8 cellular contexts compared by ENCODE assay signal in genomic region chr20:16573011-16573965, GRCh38. TPM values are rescaled to one million over a fixed set of nuclear protein-coding genes. Genes with fewer than 3 reads are reported as not detected.
DNase-seq lines count a peak whose midpoint lies in the region; ATAC-seq and TF ChIP-seq lines count a peak whose summit lies in the region.

TSS of gene KIF16B (minus strand) at chr20:16573448. CDS start at chr20:16573275, 173 bp downstream.

- peak within 1 kb of the TSS; percentile 99 for H3K4me2 ChIP-seq in OCI-LY1 (ENCODE audit: low read length)

- H3K9me2 ChIP-seq in OCI-LY1 (ENCODE audit: low read depth, low read length): no peaks in the 10 kb centered on the region

- DNase-seq in Caki2 (ENCODE audit: low read depth) (peak; percentile 95), HUDEP-2 (lab: John Stamatoyannopoulos, UW; ENCODE audit: unreplicated experiment in 76 of 76) (peak in 75 of 76 experiments; percentile 18 to 94 (median 78)), activated T-cell treated with anti-CD3 and anti-CD28 coated beads for 4 hours (peak; percentile 78), epithelial cell of esophagus (ENCODE audit: low read depth) (peak; percentile 95)
- DNase-seq in stimulated activated CD8-positive, alpha-beta memory T cell treated with anti-CD3 and anti-CD28 coated beads, Interleukin-4, amount 100 ng/mL, for 24 hours (ENCODE audit: low read depth): peak; percentile 81

- peak within 1 kb of the TSS; percentile 78 for H3K4me3 ChIP-seq in OCI-LY1 (ENCODE audit: low read depth, low read length, poor library complexity, severe bottlenecking)
- H3K4me3 ChIP-seq in epithelial cell of esophagus (ENCODE audit: low read length): peak within 1 kb of the TSS; percentile 84
- peak within 1 kb of the TSS; percentile 77 to 85 for H3K4me3 ChIP-seq in mucosa of rectum (ENCODE audit: low read length in 2 of 2)

- in situ Hi-C loops in Caki2 (cut with HindIII; ENCODE audit: low pct_unique_long_range_greater_than_20kb, low sequenced_read_pairs): no loop called here

- H4K20me1 ChIP-seq in OCI-LY1 (ENCODE audit: insufficient read depth, low read length): no peaks in the 10 kb centered on the region

- H3K4me1 ChIP-seq in OCI-LY1 (ENCODE audit: insufficient read depth, low read length, severe bottlenecking): peaks cover 30% of the 10 kb centered on the region
- H3K4me1 ChIP-seq in mucosa of rectum (ENCODE audit: control insufficient read depth in 2 of 2, insufficient read depth in 2 of 2, low read length in 2 of 2): peaks cover 20 to 28% of the 10 kb centered on the region in 2 donors

- no peaks in the 10 kb centered on the region for H3K79me2 ChIP-seq in OCI-LY1 (ENCODE audit: insufficient read depth, low read length)

- H3K27me3 ChIP-seq in OCI-LY1 (ENCODE audit: insufficient read depth, low read length): no peaks in the 10 kb centered on the region
- no peaks in the 10 kb centered on the region for H3K27me3 ChIP-seq in mucosa of rectum (ENCODE audit: control insufficient read depth in 2 of 2, insufficient read depth in 2 of 2, low read length in 2 of 2)

- H3K36me3 ChIP-seq in OCI-LY1 (ENCODE audit: insufficient read depth, low read length) (no peaks in the 10 kb centered on the region), mucosa of rectum (ENCODE audit: control insufficient read depth in 2 of 2, insufficient read depth in 2 of 2, low read length in 2 of 2) (peaks cover 0 to 2% of the 10 kb centered on the region in 2 donors)

- H3K27ac ChIP-seq in OCI-LY1 (ENCODE audit: low read depth, low read length, poor library complexity, severe bottlenecking) (peak within 1 kb of the TSS; percentile 85), mucosa of rectum (ENCODE audit: low read depth in 2 of 2, low read length in 2 of 2) (peak within 1 kb of the TSS; percentile 80 to 85)

- H3K9me3 ChIP-seq in OCI-LY1 (ENCODE audit: low read length) (no peaks in the 10 kb centered on the region), mucosa of rectum (ENCODE audit: control insufficient read depth in 2 of 2, low read length in 2 of 2) (no peaks in the 10 kb centered on the region)

- H3F3A ChIP-seq in OCI-LY1 (ENCODE audit: insufficient read depth, low read length): no peaks in the 10 kb centered on the region

- ATAC-seq in GM21390 (IDR thresholded peaks at IDR 0.05; ENCODE audit: unreplicated experiment): peak; percentile 86

- H3K9ac ChIP-seq in OCI-LY1 (ENCODE audit: low read length) (peak within 1 kb of the TSS; percentile 70), mucosa of rectum (ENCODE audit: low read depth in 1 of 2, low read length in 2 of 2) (peak within 1 kb of the TSS; percentile 87 to 96)

- peak within 1 kb of the TSS; percentile 65 for H2AFZ ChIP-seq in OCI-LY1 (ENCODE audit: low read length)

- no peak; the same call in 1 of the 2 replicates for TF ChIP-seq CTCF in OCI-LY1 (IDR thresholded peaks at IDR 0.05; ENCODE audit: low read length)
- TF ChIP-seq CTCF in epithelial cell of esophagus (IDR thresholded peaks at IDR 0.05; ENCODE audit: insufficient read depth, low read depth, low read length, missing control alignments): no peak

RNA-seq across cellular contexts. Expression of gene KIF16B, which starts in this region (rescaled TPM):
- total RNA-seq in Caki2 (2014; rRNA removed; shearing (Covaris generic); ENCODE audit: low replicate concordance): 2.4 and 10.6 TPM in 2 replicates

Comparison
In these comparisons a context has a peak if more than half of its experiments do, and no peak if none do; other contexts are left out.
1. Peak in every context shown above with its lines: DNase-seq, ATAC-seq, H3K4me3 ChIP-seq and H3K27ac ChIP-seq.